ENCODE assay signal across 24 cellular contexts in the genomic region with DNA sequence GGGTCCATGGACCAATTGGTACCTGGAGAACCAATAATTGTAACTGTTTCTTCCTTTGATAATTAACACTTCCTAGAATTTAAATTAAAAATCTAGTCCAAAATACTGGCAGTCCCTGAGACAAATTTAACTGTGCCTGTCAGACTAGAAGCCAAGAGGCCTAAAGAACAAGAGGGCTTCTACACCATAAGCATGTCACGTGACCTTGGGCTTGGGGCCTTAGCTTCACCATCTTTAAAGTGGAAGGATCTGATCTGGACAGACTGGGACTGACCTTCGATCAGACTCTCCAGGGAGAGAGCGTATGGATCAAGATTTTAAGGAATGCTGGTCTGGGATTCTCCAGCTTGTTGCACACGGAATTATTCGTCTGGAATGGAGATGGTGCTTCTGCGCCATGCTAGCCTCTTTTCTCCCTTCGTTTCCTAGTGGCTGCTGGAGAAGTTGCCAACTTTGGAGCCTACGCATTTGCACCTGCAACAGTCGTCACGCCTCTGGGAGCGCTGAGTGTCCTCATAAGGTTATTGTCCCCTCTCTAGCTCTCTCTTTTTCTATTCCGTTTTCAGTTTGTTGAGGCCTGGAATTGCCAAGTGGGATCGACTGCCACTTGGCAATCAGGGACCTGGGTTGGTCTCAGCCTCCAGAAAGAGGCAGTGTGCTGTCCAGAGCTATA. TPM values are rescaled to one million over a fixed set of nuclear protein-coding genes. Genes with fewer than 3 reads are reported as not detected.
"Had no signal": no experiment of that assay in that cellular context is flagged by ENCODE, and none has a peak within 500 bp of the region (broad histone marks: within the 10 kb centered on the region; RNA-seq: fewer than 3 reads in every experiment).

No MANE protein-coding gene starts in this region.

- DNase-seq: activated CD4-positive, alpha-beta T cell treated with anti-CD3 and anti-CD28 coated beads for 48 hours; activated CD4-positive, alpha-beta T cell treated with anti-CD3 and anti-CD28 coated beads, Interleukin-2, amount 50 U/mL, for 4 hours; activated CD4-positive, CD25-positive, alpha-beta regulatory T cell treated with anti-CD3 and anti-CD28 coated beads, Interleukin-2, amount 50 U/mL, for 72 hours; activated CD8-positive, alpha-beta memory T cell treated with anti-CD3 and anti-CD28 coated beads, Interleukin-2, amount 50 U/mL, for 48 hours; activated CD8-positive, alpha-beta T cell treated with anti-CD3 and anti-CD28 coated beads, Interleukin-2, amount 10 ng/mL, durations not matched to agents 7 days and 5 days; activated naive CD4-positive, alpha-beta T cell treated with anti-CD3 and anti-CD28 coated beads, Interleukin-2, amount 50 U/mL, for 16 hours; activated naive CD8-positive, alpha-beta T cell treated with anti-CD3 and anti-CD28 coated beads, Interleukin-2, amount 10 ng/mL, durations not matched to agents 7 days and 5 days; activated T-cell treated with anti-CD3 and anti-CD28 coated beads, Interleukin-2, amount 50 U/mL, for 1 hour; adrenal gland; anterior cingulate cortex; caudate nucleus; Karpas-422; MM.1S; NCI-H1105; NCI-H1436; NCI-H1694 treated with DMSO at 0.1 percent for 48 hours; NCI-H2081 treated with DMSO at 0.1 percent for 48 hours; NCI-H69; PC-3; SIG-M5; T-helper 17 cell; T-helper 9 cell had no signal

- H3K4me3 ChIP-seq: adrenal gland had no signal

- H3K36me3 ChIP-seq: adrenal gland had no signal

- ATAC-seq: activated CD8-positive, alpha-beta T cell treated with anti-CD3 and anti-CD28 coated beads, Interleukin-2, amount 10 ng/mL, durations not matched to agents 7 days and 5 days; PC-3; T-helper 17 cell; WTC11 had no signal

- FAIRE-seq: RCC 7860 had no signal

- H3K27me3 ChIP-seq: adrenal gland had no signal

- H3K27ac ChIP-seq: adrenal gland had no signal

- H3K9me3 ChIP-seq: adrenal gland had no signal

RNA-seq across cellular contexts. Expression of a gene that starts 8.4 kb away (rescaled TPM):
- total RNA-seq: activated CD8-positive, alpha-beta T cell treated with anti-CD3 and anti-CD28 coated beads, Interleukin-2, amount 10 ng/mL, durations not matched to agents 7 days and 5 days; activated naive CD8-positive, alpha-beta T cell treated with anti-CD3 and anti-CD28 coated beads, Interleukin-2, amount 10 ng/mL, durations not matched to agents 7 days and 5 days; WTC11 had no signal
